In genomic region chr22:24485608-24486007, GRCh38 we compare ENCODE assay signal across 13 cellular contexts. TPM values are rescaled to one million over a fixed set of nuclear protein-coding genes. Genes with fewer than 3 reads are reported as not detected.
DNase-seq lines count a peak whose midpoint lies in the region; ATAC-seq, FAIRE-seq and TF ChIP-seq lines count a peak whose summit lies in the region.
"Had no signal": no experiment of that assay in that cellular context is flagged by ENCODE, and none has a peak within 500 bp of the region (broad histone marks: within the 10 kb centered on the region; RNA-seq: fewer than 3 reads in every experiment).

No MANE protein-coding gene starts in this region.

- intact Hi-C loops in CD4-positive, alpha-beta T cell (cut with DNase I, micrococcal nuclease): loop anchor here (2.0 to 5.0 kb wide), 2 partner anchors 61 to 63 kb away; no protein-coding TSS in a partner anchor
- intact Hi-C loops in pancreas (cut with DNase I): no loop called here

- POLR2A ChIA-PET in CD4-positive, alpha-beta T cell (lab: Charles Lee): no interaction called here

- H3K9ac ChIP-seq in liver (ENCODE audit: low read depth in 1 of 2, low read length in 2 of 2): peak overlapping the region; percentile 1 to 10
- H3K9ac ChIP-seq: BLaER1 treated with 17β-estradiol and CSF1 and Interleukin-3, amounts not matched to agents 10 nM and 100 nM had no signal

- H3K27me3 ChIP-seq in CD4-positive, alpha-beta T cell (ENCODE audit: control insufficient read depth, insufficient read depth, low read length): no peaks in the 10 kb centered on the region
- H3K27me3 ChIP-seq in liver (ENCODE audit: control insufficient read depth in 4 of 4, insufficient read depth in 4 of 4, low read length in 3 of 4) (no peaks in the 10 kb centered on the region), pancreas (no peaks in the 10 kb centered on the region)
- H3K27me3 ChIP-seq: BLaER1 treated with 17β-estradiol and CSF1 and Interleukin-3, amounts not matched to agents 10 nM and 100 nM; Peyer's patch had no signal

- no peaks in the 10 kb centered on the region for H3K9me3 Mint-ChIP-seq in CD4-positive, alpha-beta T cell
- H3K9me3 Mint-ChIP-seq in HFFc6: no peaks in the 10 kb centered on the region
- H3K9me3 Mint-ChIP-seq in mesothelial cell of epicardium: peaks cover 5% of the 10 kb centered on the region

- WGBS in liver: 59% methylated on average over 3 of the region's 3 CpGs
- 61 to 80% methylated on average over 3 of the region's 3 CpGs for WGBS in pancreas, 2 donors

- no peaks in the 10 kb centered on the region for H3K4me1 Mint-ChIP-seq in CD4-positive, alpha-beta T cell (ENCODE audit: low read depth)
- H3K4me1 Mint-ChIP-seq in HFFc6 (ENCODE audit: low read depth) (peaks cover 69% of the 10 kb centered on the region), mesothelial cell of epicardium (peaks cover 33% of the 10 kb centered on the region)

- CTCF ChIA-PET in CD4-positive, alpha-beta T cell (lab: Charles Lee): interaction anchor here (3.5 kb wide), 1 partner anchor 62 kb away, joined by 14 read pairs; no protein-coding TSS in a partner anchor

- no peak overlapping the region for H3K27ac Mint-ChIP-seq in CD4-positive, alpha-beta T cell
- H3K27ac Mint-ChIP-seq in HFFc6 (no peak overlapping the region), mesothelial cell of epicardium (no peak overlapping the region)

- H3K36me3 ChIP-seq in liver (ENCODE audit: control insufficient read depth in 4 of 4, insufficient read depth in 3 of 4, low read depth in 1 of 4, low read length in 3 of 4): no peaks in the 10 kb centered on the region
- no peaks in the 10 kb centered on the region for H3K36me3 ChIP-seq in pancreas
- H3K36me3 ChIP-seq: BLaER1 treated with 17β-estradiol and CSF1 and Interleukin-3, amounts not matched to agents 10 nM and 100 nM; Peyer's patch had no signal

- peak; percentile 53 for TF ChIP-seq CTCF in CD4-positive, alpha-beta T cell (IDR thresholded peaks at IDR 0.05)
- peak; percentile 50; the same call in 1 of the 2 replicates for TF ChIP-seq CTCF in HFFc6 (IDR thresholded peaks at IDR 0.05)
- TF ChIP-seq CTCF in liver (IDR thresholded peaks at IDR 0.05; ENCODE audit: low read depth, low read length, missing input control): peak; percentile 22
- TF ChIP-seq CTCF in mesothelial cell of epicardium (IDR thresholded peaks at IDR 0.05; ENCODE audit: unreplicated experiment): no peak
- no peak for TF ChIP-seq CTCF in pancreas (IDR thresholded peaks at IDR 0.05)

- no peaks in the 10 kb centered on the region for H3K36me3 Mint-ChIP-seq in CD4-positive, alpha-beta T cell (ENCODE audit: low read depth)
- no peaks in the 10 kb centered on the region for H3K36me3 Mint-ChIP-seq in HFFc6 (ENCODE audit: low read depth)
- no peaks in the 10 kb centered on the region for H3K36me3 Mint-ChIP-seq in mesothelial cell of epicardium

- H3K4me1 ChIP-seq in liver (ENCODE audit: control insufficient read depth in 4 of 4, insufficient read depth in 4 of 4, low read length in 3 of 4) (peaks cover 18 to 74% (median 59%) of the 10 kb centered on the region in 4 donors), pancreas (peaks cover 0 to 16% (median 6%) of the 10 kb centered on the region in 3 donors)
- H3K4me1 ChIP-seq: Peyer's patch had no signal

- peak in 1 of 10 experiments; percentile 7 for DNase-seq in CD4-positive, alpha-beta T cell
- peak; percentile 18 for DNase-seq in HFFc6
- peak; percentile 15 for DNase-seq in amniotic epithelial cell (ENCODE audit: low read depth)
- no peak for DNase-seq in mesothelial cell of epicardium (ENCODE audit: low spot score in 2 of 2, unreplicated experiment in 2 of 2)
- no peak for DNase-seq in pancreas
- no peak for DNase-seq in SHP77 treated with DMSO at 0.1 percent for 48 hours (lab: John Stamatoyannopoulos, UW)
- DNase-seq: activated CD4-positive, CD25-positive, alpha-beta regulatory T cell; cortex of kidney; NCI-H187 treated with DMSO at 0.1 percent for 48 hours; Peyer's patch had no signal

- no peaks in the 10 kb centered on the region for H3K27me3 Mint-ChIP-seq in CD4-positive, alpha-beta T cell
- H3K27me3 Mint-ChIP-seq in HFFc6 (ENCODE audit: insufficient read depth): no peaks in the 10 kb centered on the region; the same call in 1 of the 2 replicates
- no peaks in the 10 kb centered on the region for H3K27me3 Mint-ChIP-seq in mesothelial cell of epicardium (ENCODE audit: low read depth)

- peak; percentile 62 for ATAC-seq in CD4-positive, alpha-beta T cell (ENCODE audit: poor library complexity)
- ATAC-seq in HG03280 (IDR thresholded peaks at IDR 0.05; ENCODE audit: unreplicated experiment) (no peak), pancreas (no peak)

- H3K27ac ChIP-seq in CD4-positive, alpha-beta T cell (ENCODE audit: low read depth, low read length): no peak overlapping the region
- H3K27ac ChIP-seq in liver (ENCODE audit: low read depth in 1 of 2, low read length in 2 of 2): no peak overlapping the region
- H3K27ac ChIP-seq in pancreas: no peak overlapping the region
- H3K27ac ChIP-seq: Peyer's patch had no signal

- no peak for FAIRE-seq in pancreas (lab: Jason Lieb, UNC)

- H3K4me3 Mint-ChIP-seq in CD4-positive, alpha-beta T cell: no peak overlapping the region
- H3K4me3 Mint-ChIP-seq in HFFc6: no peak overlapping the region
- no peak overlapping the region for H3K4me3 Mint-ChIP-seq in mesothelial cell of epicardium

- H3K9me3 ChIP-seq in CD4-positive, alpha-beta T cell (ENCODE audit: control insufficient read depth, low read length): no peaks in the 10 kb centered on the region
- H3K9me3 ChIP-seq in liver (ENCODE audit: control insufficient read depth in 4 of 4, low read length in 3 of 4) (no peaks in the 10 kb centered on the region), pancreas (no peaks in the 10 kb centered on the region)
- H3K9me3 ChIP-seq: BLaER1 treated with 17β-estradiol and CSF1 and Interleukin-3, amounts not matched to agents 10 nM and 100 nM; Peyer's patch had no signal

- peak; percentile 70 to 73 for TF ChIP-seq RAD21 in liver (IDR thresholded peaks at IDR 0.05)

- H3K4me3 ChIP-seq in liver (ENCODE audit: low read depth in 1 of 3, low read length in 3 of 3): no peak overlapping the region
- no peak overlapping the region for H3K4me3 ChIP-seq in pancreas
- H3K4me3 ChIP-seq: BLaER1 treated with 17β-estradiol and CSF1 and Interleukin-3, amounts not matched to agents 10 nM and 100 nM; Peyer's patch had no signal

TF ChIP-seq in liver, 16 proteins besides CTCF, POLR2A, EP300 and RAD21 (continues in another document):
- TF ChIP-seq ATF3 (IDR thresholded peaks at IDR 0.05) (no peak), JUND (IDR thresholded peaks at IDR 0.05) (no peak), SP1 (IDR thresholded peaks at IDR 0.05) (no peak), RXRA (IDR thresholded peaks at IDR 0.05) (no peak), ZBTB33 (IDR thresholded peaks at IDR 0.05) (no peak), TAF1 (conservative IDR thresholded peaks at IDR 0.05) (no peak), YY1 (IDR thresholded peaks at IDR 0.05) (no peak), EGR1 (IDR thresholded peaks at IDR 0.05; ENCODE audit: low read depth in 2 of 2) (no peak), HNF4A (conservative IDR thresholded peaks at IDR 0.05) (no peak)

RNA-seq across cellular contexts. Expression of gene UPB1, which starts 9.5 kb away (rescaled TPM):
- total RNA-seq in CD4-positive, alpha-beta T cell: 1 to 10 TPM; 2.7 to 3.7 TPM
- total RNA-seq in HFFc6 (2021; fragmentation: NEBNext Ultra II Directional; extraction: Animal tissue kit (Norgen Biotek cat#: 25700)): under 1 TPM in 4 of 6 experiments, not detected in 2; 0.07 to 0.14 (median 0.12) TPM
- total RNA-seq in liver (10 to 100 TPM in 1 of 2 donors, 1 to 10 TPM in 1; 7.1 to 67.6 TPM), mesothelial cell of epicardium (1.3 to 1.5 TPM (median 1.3 TPM) in 3 replicates), pancreas (under 1 TPM; 0.08 to 0.32 (median 0.21) TPM)
- polyA plus RNA-seq in liver (100 to 1,000 TPM in 1 of 2 donors, 10 to 100 TPM in 1; 50.0 to 115 TPM), pancreas (1 to 10 TPM in 1 of 2 donors, under 1 TPM in 1; 0.30 to 2.3 TPM)

RNA-seq across cellular contexts. Expression of gene ADORA2A, which starts 58.2 kb away (rescaled TPM):
- total RNA-seq in CD4-positive, alpha-beta T cell: 10 to 100 TPM; 15.5 to 16.4 TPM
- 1 to 10 TPM; 1.1 to 2.9 (median 1.4) TPM for total RNA-seq in HFFc6 (2021; fragmentation: NEBNext Ultra II Directional; extraction: Animal tissue kit (Norgen Biotek cat#: 25700))
- total RNA-seq in liver: 1 to 10 TPM; 4.4 to 5.4 TPM
- polyA plus RNA-seq in liver: 1 to 10 TPM; 3.4 to 3.5 TPM
- 8.3 to 10.8 TPM (median 9.4 TPM) in 3 replicates for total RNA-seq in mesothelial cell of epicardium
- 1 to 10 TPM in 4 of 6 donors, under 1 TPM in 2; 0.85 to 2.7 (median 1.3) TPM for total RNA-seq in pancreas
- 10 to 100 TPM in 1 of 2 donors, 1 to 10 TPM in 1; 3.6 to 10.4 TPM for polyA plus RNA-seq in pancreas

Comparison
In these comparisons a context has a peak if more than half of its experiments do, and no peak if none do; other contexts are left out.
1. DNase-seq: peak in HFFc6 (single experiment) and amniotic epithelial cell (single experiment); none in mesothelial cell of epicardium (0 of 2), pancreas (0 of 6) and SHP77 treated with DMSO at 0.1 percent for 48 hours (single experiment).
2. CTCF ChIP-seq: peak in CD4-positive, alpha-beta T cell (single experiment), HFFc6 (single experiment) and liver (single experiment); none in mesothelial cell of epicardium (single experiment) and pancreas (0 of 4).
3. intact Hi-C loops: an anchor here in CD4-positive, alpha-beta T cell (2.0 to 5.0 kb wide); none called in pancreas.